ENCODE assay signal across 18 cellular contexts in genomic region chr15:100570282-100570681, GRCh38. TPM values are rescaled to one million over a fixed set of nuclear protein-coding genes. Genes with fewer than 3 reads are reported as not detected.
DNase-seq lines count a peak whose midpoint lies in the region; ATAC-seq, FAIRE-seq and TF ChIP-seq lines count a peak whose summit lies in the region.
"Had no signal": no experiment of that assay in that cellular context is flagged by ENCODE, and none has a peak within 500 bp of the region (broad histone marks: within the 10 kb centered on the region; RNA-seq: fewer than 3 reads in every experiment).

No MANE protein-coding gene starts in this region.

- TF ChIP-seq CTCF in K562 (IDR thresholded peaks at IDR 0.05 in 2 of 3, conservative IDR thresholded peaks at IDR 0.05 in 1 of 3; ENCODE audit: insufficient read depth in 2 of 3, low read depth in 1 of 3, low read length in 3 of 3): no peak

- BruUV-seq in K562 (replicated peaks; lab: Mats Ljungman, UMichigan): no TSS peak

- TF ChIP-seq EP300 in K562 (IDR thresholded peaks at IDR 0.05; ENCODE audit: low read length): no peak

- H3K9ac ChIP-seq in K562 (ENCODE audit: insufficient read depth in 1 of 2, low read depth in 2 of 2, low read length in 2 of 2): no peak overlapping the region

- intact Hi-C loops in K562 (cut with micrococcal nuclease): no loop called here

- peaks cover 3 to 73% (median 13%) of the 10 kb centered on the region in 3 donors for H3K36me3 Mint-ChIP-seq in CD8-positive, alpha-beta memory T cell

- peaks cover 12 to 27% (median 26%) of the 10 kb centered on the region in 3 donors for H3K4me1 Mint-ChIP-seq in CD8-positive, alpha-beta memory T cell

- H3K4me1 ChIP-seq in CD8-positive, alpha-beta memory T cell (ENCODE audit: insufficient read depth, low read length): peaks cover 23% of the 10 kb centered on the region
- no peaks in the 10 kb centered on the region for H3K4me1 ChIP-seq in K562 (replicated peaks in 1 of 2; ENCODE audit: control insufficient read depth in 2 of 2, insufficient read depth in 2 of 2, low read length in 2 of 2)

- WGBS in K562 (ENCODE audit: insufficient coverage, low coverage, missing lambda C conversion rate): 94% methylated on average over 3 of the region's 3 CpGs

- peak; percentile 19 for ATAC-seq in GM19351 (IDR thresholded peaks at IDR 0.05; ENCODE audit: unreplicated experiment)
- ATAC-seq in HG03442 (IDR thresholded peaks at IDR 0.05; ENCODE audit: unreplicated experiment): peak; percentile 13
- peak; percentile 65; the same call in 2 of the 3 replicates for ATAC-seq in K562
- no peak for ATAC-seq in left lobe of liver
- no peak for ATAC-seq in HG03378 (IDR thresholded peaks at IDR 0.05; ENCODE audit: unreplicated experiment)

- no peaks in the 10 kb centered on the region for H3K9me3 Mint-ChIP-seq in CD8-positive, alpha-beta memory T cell
- H3K9me3 Mint-ChIP-seq: dendritic cell treated with granulocyte-macrophage colony-stimulating factor and Interleukin-4, amounts not matched to agents 40 ng/mL and 50 ng/mL, for 4 days had no signal

- no peaks in the 10 kb centered on the region; the same call in 1 of the 2 replicates for H4K20me1 ChIP-seq in K562 (replicated peaks; ENCODE audit: control insufficient read depth, insufficient read depth, low read length)

- H3K36me3 ChIP-seq in CD8-positive, alpha-beta memory T cell (ENCODE audit: insufficient read depth, low read length): peaks cover 16% of the 10 kb centered on the region
- peaks cover 76% of the 10 kb centered on the region for H3K36me3 ChIP-seq in K562 (ENCODE audit: control insufficient read depth, insufficient read depth, low read length)

- in situ Hi-C loops in K562 (cut with MboI): no loop called here

- TF ChIP-seq RAD21 in K562 (CRISPR knock-in tag; conservative IDR thresholded peaks at IDR 0.05 in 1 of 2, IDR thresholded peaks at IDR 0.05 in 1 of 2): no peak

- no peak overlapping the region for H3K4me2 ChIP-seq in K562 (ENCODE audit: insufficient read depth, low read length)

- H3K27me3 Mint-ChIP-seq in CD8-positive, alpha-beta memory T cell: no peaks in the 10 kb centered on the region
- H3K27me3 Mint-ChIP-seq: dendritic cell treated with granulocyte-macrophage colony-stimulating factor and Interleukin-4, amounts not matched to agents 40 ng/mL and 50 ng/mL, for 4 days had no signal

- no peak overlapping the region for H3K27ac ChIP-seq in CD8-positive, alpha-beta memory T cell (ENCODE audit: low read depth, low read length)
- no peak overlapping the region for H3K27ac ChIP-seq in K562 (ENCODE audit: extremely low read depth, low read depth, low read length)

- peak overlapping the region in 6 of 8 donors; percentile 30 to 81 (median 60) for H3K27ac Mint-ChIP-seq in CD8-positive, alpha-beta memory T cell
- H3K27ac Mint-ChIP-seq: dendritic cell treated with granulocyte-macrophage colony-stimulating factor and Interleukin-4, amounts not matched to agents 40 ng/mL and 50 ng/mL, for 4 days had no signal

- peak; percentile 19 for FAIRE-seq in K562 (lab: Jason Lieb, UNC)
- FAIRE-seq: D721Med, GM18507, HTR-8/SVneo had no signal

- no peak overlapping the region for H3K4me3 Mint-ChIP-seq in CD8-positive, alpha-beta memory T cell
- H3K4me3 Mint-ChIP-seq: dendritic cell treated with granulocyte-macrophage colony-stimulating factor and Interleukin-4, amounts not matched to agents 40 ng/mL and 50 ng/mL, for 4 days had no signal

- DNase-seq in CD8-positive, alpha-beta memory T cell: no peak
- DNase-seq in K562 (ENCODE audit: extremely low read depth in 1 of 4, low spot score in 3 of 4) (peak in 3 of 4 experiments; percentile 44 to 66 (median 66)), OCI-M1 (lab: John Stamatoyannopoulos, UW) (no peak), left lobe of liver (ENCODE audit: low spot score) (no peak), DMS153 treated with DMSO at 0.1 percent for 48 hours (lab: John Stamatoyannopoulos, UW; ENCODE audit: unreplicated experiment) (no peak)
- DNase-seq: activated effector memory CD4-positive, alpha-beta T cell treated with anti-CD3 and anti-CD28 coated beads, Interleukin-2, amount 50 U/mL, for 16 hours; HCEC 1CT; NCI-H1694; occipital lobe; stimulated activated CD4-positive, alpha-beta T cell treated with anti-CD3 and anti-CD28 coated beads, Interleukin-1b, Interleukin-23, amount 100 ng/mL, for 48 hours had no signal

- POLR2A ChIA-PET in CD8-positive, alpha-beta memory T cell (lab: Charles Lee): no interaction called here
- POLR2A ChIA-PET in K562 (lab: Yijun Ruan, JAX): no interaction called here

- no peaks in the 10 kb centered on the region for H3K27me3 ChIP-seq in CD8-positive, alpha-beta memory T cell (ENCODE audit: insufficient read depth, low read length, poor library complexity, severe bottlenecking)
- no peaks in the 10 kb centered on the region for H3K27me3 ChIP-seq in K562 (ENCODE audit: control insufficient read depth in 2 of 2, insufficient read depth in 2 of 2, low read length in 2 of 2)

- H3K9me3 ChIP-seq in CD8-positive, alpha-beta memory T cell (ENCODE audit: low read length): no peaks in the 10 kb centered on the region
- no peaks in the 10 kb centered on the region for H3K9me3 ChIP-seq in K562 (replicated peaks; ENCODE audit: control insufficient read depth, insufficient read depth, low read depth, low read length)

- CTCF ChIA-PET in CD8-positive, alpha-beta memory T cell (lab: Charles Lee): interaction anchor here (2.7 kb wide), 1 partner anchor 220 kb away, joined by 15 read pairs; no protein-coding TSS in a partner anchor
- CTCF ChIA-PET in K562 (lab: Yijun Ruan, JAX; ENCODE audit: low intra/inter-chr PET ratio): no interaction called here

- 0 out of 3 replicates have a peak, but pooled peaks cover 2% of the 10 kb centered on the region for H3K79me2 ChIP-seq in K562 (ENCODE audit: control insufficient read depth, insufficient read depth, low read length)

- no peaks in the 10 kb centered on the region for H3K9me1 ChIP-seq in K562 (ENCODE audit: control insufficient read depth, insufficient read depth, low read length)

- no peak overlapping the region for H2AFZ ChIP-seq in K562 (ENCODE audit: low read depth, low read length)

- no peak overlapping the region for H3K4me3 ChIP-seq in CD8-positive, alpha-beta memory T cell (ENCODE audit: low read length)
- no peak overlapping the region for H3K4me3 ChIP-seq in K562

- no peak for TF ChIP-seq POLR2A in K562 (conservative IDR thresholded peaks at IDR 0.05)

RNA-seq across cellular contexts. Expression of gene LINS1, which starts 31.7 kb away (rescaled TPM):
- total RNA-seq in CD8-positive, alpha-beta memory T cell: 10 to 100 TPM; 29.6 to 31.0 TPM
- 46.1 TPM for polyA plus RNA-seq in CD8-positive, alpha-beta memory T cell
- total RNA-seq in K562 (2011; cell fraction: chromatin; rRNA removed; ENCODE audit: low replicate concordance): 87.8 and 153 TPM in 2 replicates
- 34.2 and 36.7 TPM in 2 replicates for total RNA-seq in K562 (2011; cell fraction: nucleolus; rRNA removed)
- 60.3 and 95.4 TPM in 2 replicates for total RNA-seq in K562 (2011; cell fraction: nucleoplasm; rRNA removed)
- total RNA-seq in K562 (2014; rRNA removed) (13.8 and 15.4 TPM in 2 replicates), K562 (2014; rRNA removed; fragmentation: Illumina TruSeq; extraction: Trizol) (29.0 and 32.4 TPM in 2 replicates), K562 (2015; rRNA removed; fragmentation: Illumina TruSeq; extraction: Trizol) (22.7 and 23.5 TPM in 2 replicates), K562 (2021) (21.4 and 21.5 TPM in 2 replicates), left lobe of liver (4.2 TPM)
- polyA plus RNA-seq in K562 (2011; rRNA removed) (29.9 and 30.6 TPM in 2 replicates), K562 (2014; fragmentation: Illumina TruSeq; extraction: Trizol) (24.6 and 27.3 TPM in 2 replicates), K562 (2014; fragmentation: Nextera tagmentation; extraction: Ambion mirVana) (10 to 100 TPM; 28.9 to 31.4 TPM), K562 (2014; rRNA removed) (18.5 and 21.5 TPM in 2 replicates)
- 6.2 and 13.3 TPM in 2 replicates for polyA plus RNA-seq in K562 (2011; cell fraction: cytosol; rRNA removed)
- polyA plus RNA-seq in K562 (2011; cell fraction: nucleus; rRNA removed): 64.9 and 74.1 TPM in 2 replicates
- polyA plus RNA-seq in K562 (2012): 14.5 and 17.7 TPM in 2 replicates
- polyA minus RNA-seq in K562 (2011; rRNA and poly(A)+ RNA removed): 46.1 and 56.9 TPM in 2 replicates
- polyA minus RNA-seq in K562 (2011; cell fraction: cytosol; rRNA and poly(A)+ RNA removed): 17.2 and 29.3 TPM in 2 replicates
- polyA minus RNA-seq in K562 (2011; cell fraction: nucleus; rRNA and poly(A)+ RNA removed): 35.5 and 57.6 TPM in 2 replicates

RNA-seq across cellular contexts. Expression of gene ASB7, which starts 32.1 kb away (rescaled TPM):
- 10 to 100 TPM; 14.9 to 16.0 TPM for total RNA-seq in CD8-positive, alpha-beta memory T cell
- 11.2 TPM for polyA plus RNA-seq in CD8-positive, alpha-beta memory T cell
- total RNA-seq in K562 (2011; cell fraction: chromatin; rRNA removed; ENCODE audit: low replicate concordance): 24.7 and 30.7 TPM in 2 replicates
- 8.3 and 9.0 TPM in 2 replicates for total RNA-seq in K562 (2011; cell fraction: nucleolus; rRNA removed)
- 14.7 and 15.6 TPM in 2 replicates for total RNA-seq in K562 (2011; cell fraction: nucleoplasm; rRNA removed)
- total RNA-seq in K562 (2014; rRNA removed) (7.5 and 7.6 TPM in 2 replicates), K562 (2014; rRNA removed; fragmentation: Illumina TruSeq; extraction: Trizol) (7.7 and 9.0 TPM in 2 replicates), K562 (2015; rRNA removed; fragmentation: Illumina TruSeq; extraction: Trizol) (6.7 and 6.8 TPM in 2 replicates), K562 (2021) (8.6 and 10.1 TPM in 2 replicates), left lobe of liver (7.3 TPM)
- polyA plus RNA-seq in K562 (2011; rRNA removed) (7.4 and 8.6 TPM in 2 replicates), K562 (2014; fragmentation: Illumina TruSeq; extraction: Trizol) (5.6 and 5.7 TPM in 2 replicates), K562 (2014; fragmentation: Nextera tagmentation; extraction: Ambion mirVana) (1 to 10 TPM; 1.8 to 2.7 TPM), K562 (2014; rRNA removed) (5.2 and 5.7 TPM in 2 replicates)
- polyA plus RNA-seq in K562 (2011; cell fraction: cytosol; rRNA removed): 4.7 and 4.9 TPM in 2 replicates
- 7.9 and 8.3 TPM in 2 replicates for polyA plus RNA-seq in K562 (2011; cell fraction: nucleus; rRNA removed)
- polyA plus RNA-seq in K562 (2012): 3.9 and 4.9 TPM in 2 replicates
- polyA minus RNA-seq in K562 (2011; rRNA and poly(A)+ RNA removed): 26.7 and 28.2 TPM in 2 replicates
- 6.7 and 8.5 TPM in 2 replicates for polyA minus RNA-seq in K562 (2011; cell fraction: cytosol; rRNA and poly(A)+ RNA removed)
- 9.3 and 13.8 TPM in 2 replicates for polyA minus RNA-seq in K562 (2011; cell fraction: nucleus; rRNA and poly(A)+ RNA removed)

RNA-seq across cellular contexts. Expression of gene CERS3, which starts 41.5 kb away (rescaled TPM):
- under 1 TPM; 0.16 to 0.24 TPM for total RNA-seq in CD8-positive, alpha-beta memory T cell
- polyA plus RNA-seq in CD8-positive, alpha-beta memory T cell: not detected
- not detected in 2 replicates for total RNA-seq in K562 (2011; cell fraction: chromatin; rRNA removed; ENCODE audit: low replicate concordance)
- total RNA-seq in K562 (2011; cell fraction: nucleolus; rRNA removed): not detected in 2 replicates
- total RNA-seq in K562 (2011; cell fraction: nucleoplasm; rRNA removed): not detected in 2 replicates
- not detected in 2 replicates for total RNA-seq in K562 (2014; rRNA removed)
- total RNA-seq in K562 (2014; rRNA removed; fragmentation: Illumina TruSeq; extraction: Trizol): not detected in 2 replicates
- total RNA-seq in K562 (2015; rRNA removed; fragmentation: Illumina TruSeq; extraction: Trizol): not detected in 2 replicates
- total RNA-seq in K562 (2021): not detected in 2 replicates
- polyA plus RNA-seq in K562 (2011; rRNA removed): 0.09 TPM in 1 of 2 replicates, not detected in the other
- 0.10 TPM in 1 of 2 replicates, not detected in the other for polyA plus RNA-seq in K562 (2011; cell fraction: cytosol; rRNA removed)
- polyA plus RNA-seq in K562 (2011; cell fraction: nucleus; rRNA removed): not detected in 2 replicates
- polyA plus RNA-seq in K562 (2012): 0.30 TPM in 1 of 2 replicates, not detected in the other
- not detected in 2 replicates for polyA plus RNA-seq in K562 (2014; fragmentation: Illumina TruSeq; extraction: Trizol)
- polyA plus RNA-seq in K562 (2014; fragmentation: Nextera tagmentation; extraction: Ambion mirVana): not detected
- not detected in 2 replicates for polyA plus RNA-seq in K562 (2014; rRNA removed)
- polyA minus RNA-seq in K562 (2011; rRNA and poly(A)+ RNA removed): not detected in 2 replicates
- not detected in 2 replicates for polyA minus RNA-seq in K562 (2011; cell fraction: cytosol; rRNA and poly(A)+ RNA removed)
- not detected in 2 replicates for polyA minus RNA-seq in K562 (2011; cell fraction: nucleus; rRNA and poly(A)+ RNA removed)
- total RNA-seq in left lobe of liver: not detected
- total RNA-seq: liver had no signal
- polyA plus RNA-seq: liver had no signal

Comparison
In these comparisons a context has a peak if more than half of its experiments do, and no peak if none do; other contexts are left out.
1. DNase-seq: peak in K562 (3 of 4); none in CD8-positive, alpha-beta memory T cell (0 of 5), OCI-M1 (single experiment), left lobe of liver (single experiment) and DMS153 treated with DMSO at 0.1 percent for 48 hours (single experiment).
2. ATAC-seq: peak in GM19351 (single experiment), HG03442 (single experiment) and K562 (single experiment); none in left lobe of liver (single experiment) and HG03378 (single experiment).